Comparison of ENCODE assay signal across 12 cellular contexts in the genomic region with DNA sequence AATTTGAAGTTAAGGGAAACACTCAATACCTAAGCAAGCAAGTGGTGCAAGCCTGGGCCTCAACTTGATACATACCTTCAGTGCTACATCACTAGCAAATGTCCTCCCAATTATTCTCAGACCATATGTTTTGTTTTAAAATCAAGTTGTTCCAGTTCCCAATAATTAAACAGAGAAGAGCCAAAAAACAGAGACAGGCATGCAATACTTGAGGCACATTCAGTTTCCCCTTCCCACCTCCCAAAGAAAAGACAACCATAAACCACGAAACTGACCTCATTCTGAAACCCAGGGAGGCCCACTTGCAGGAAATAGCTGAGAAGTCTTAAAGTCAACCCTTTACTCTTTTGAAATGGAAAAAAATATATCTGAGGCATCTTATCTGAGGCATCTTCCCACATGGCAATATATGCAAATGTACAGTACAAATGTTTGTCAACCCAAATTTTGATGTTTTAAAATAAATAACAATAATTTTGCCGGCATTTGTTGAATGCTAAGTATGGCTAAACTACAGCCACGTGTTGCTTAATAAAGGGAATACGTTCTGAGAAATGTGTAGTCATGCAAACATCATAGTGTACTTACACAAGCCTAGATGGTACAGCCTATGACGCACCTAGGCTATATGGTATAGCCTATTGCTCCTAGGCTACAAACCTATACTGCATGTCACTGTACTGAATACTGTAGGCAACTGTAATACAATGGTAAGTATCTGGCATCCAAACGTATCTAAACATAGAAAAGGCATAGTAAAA.
DNase-seq lines count a peak whose midpoint lies in the region; ATAC-seq and TF ChIP-seq lines count a peak whose summit lies in the region.
"Had no signal": no experiment of that assay in that cellular context is flagged by ENCODE, and none has a peak within 500 bp of the region (broad histone marks: within the 10 kb centered on the region; RNA-seq: fewer than 3 reads in every experiment).

No MANE protein-coding gene starts in this region.

- peak in 1 of 2 experiments; percentile 58; a peak in 1 of 4 replicates for TF ChIP-seq EP300 in SK-N-SH (IDR thresholded peaks at IDR 0.05; ENCODE audit: borderline replicate concordance in 1 of 2, low read depth in 1 of 2, low read length in 1 of 2)

- H3K4me3 ChIP-seq in SK-N-SH (ENCODE audit: low read depth in 2 of 2, low read length in 1 of 2) (no peak overlapping the region), cardiac fibroblast (replicated peaks in 1 of 2; ENCODE audit: low read depth in 2 of 2, low read length in 2 of 2) (no peak overlapping the region)

- H3K27me3 Mint-ChIP-seq in activated CD4-positive, alpha-beta T cell treated with anti-CD3 and anti-CD28 coated beads for 36 hours = no peaks in the 10 kb centered on the region

- peaks cover 5% of the 10 kb centered on the region for H3K36me3 Mint-ChIP-seq in activated CD4-positive, alpha-beta T cell treated with anti-CD3 and anti-CD28 coated beads for 36 hours (ENCODE audit: low read depth)

- no peak for TF ChIP-seq CTCF in SK-N-SH (IDR thresholded peaks at IDR 0.05)
- no peak for TF ChIP-seq CTCF in cardiac fibroblast (IDR thresholded peaks at IDR 0.05; ENCODE audit: low read depth, low read length)

- no peak overlapping the region for H3K9ac ChIP-seq in SK-N-SH

- no peaks in the 10 kb centered on the region for H3K9me3 Mint-ChIP-seq in activated CD4-positive, alpha-beta T cell treated with anti-CD3 and anti-CD28 coated beads for 36 hours (ENCODE audit: low read depth)

- intact Hi-C loops in activated CD4-positive, alpha-beta T cell treated with anti-CD3 and anti-CD28 coated beads for 36 hours (cut with DNase I, micrococcal nuclease) = loop anchor here (1.0 to 2.0 kb wide), 5 partner anchors 28 to 152 kb away; no protein-coding TSS in a partner anchor

- no peaks in the 10 kb centered on the region for H3K9me3 ChIP-seq in SK-N-SH

- peaks cover 0 to 8% of the 10 kb centered on the region in 2 experiments for H3K36me3 ChIP-seq in SK-N-SH (replicated peaks in 1 of 2; ENCODE audit: control insufficient read depth in 1 of 2, insufficient read depth in 2 of 2, low read length in 1 of 2)

- peaks cover 53% of the 10 kb centered on the region for H3K4me1 Mint-ChIP-seq in activated CD4-positive, alpha-beta T cell treated with anti-CD3 and anti-CD28 coated beads for 36 hours

- WGBS in SK-N-SH (ENCODE audit: low lambda C conversion rate) = 81% methylated on average over 6 of the region's 6 CpGs

- CTCF ChIA-PET in activated CD4-positive, alpha-beta T cell treated with anti-CD3 and anti-CD28 coated beads for 36 hours (lab: Charles Lee) = interaction anchor here (0.6 to 2.1 kb wide), 4 partner anchors 129 to 943 kb away, joined by 3 to 5 read pairs (median 4); no protein-coding TSS in a partner anchor
- CTCF ChIA-PET in SK-N-SH (lab: Yijun Ruan, JAX) = interaction anchor here (0.6 kb wide), 1 partner anchor 296 kb away, joined by 3 read pairs; no protein-coding TSS in a partner anchor

- peaks cover 29% of the 10 kb centered on the region for H3F3A ChIP-seq in SK-N-SH (replicated peaks; ENCODE audit: insufficient read depth)

- peak overlapping the region; percentile 75 for H3K27ac Mint-ChIP-seq in activated CD4-positive, alpha-beta T cell treated with anti-CD3 and anti-CD28 coated beads for 36 hours

- H3K9me2 ChIP-seq in SK-N-SH = no peaks in the 10 kb centered on the region

- H3K79me2 ChIP-seq in SK-N-SH (ENCODE audit: insufficient read depth) = peaks cover 88% of the 10 kb centered on the region

- no peaks in the 10 kb centered on the region for H3K27me3 ChIP-seq in SK-N-SH (ENCODE audit: insufficient read depth)

- peak; percentile 88 for ATAC-seq in activated CD4-positive, alpha-beta T cell treated with anti-CD3 and anti-CD28 coated beads for 36 hours
- ATAC-seq in HG02884 (IDR thresholded peaks at IDR 0.05; ENCODE audit: unreplicated experiment) = no peak

- H4K20me1 ChIP-seq in SK-N-SH (ENCODE audit: insufficient read depth) = no peaks in the 10 kb centered on the region

- H3K27ac ChIP-seq in SK-N-SH (ENCODE audit: low read depth in 2 of 2, low read length in 1 of 2) = peak overlapping the region; percentile 81 to 88; a peak in 3 of 4 replicates

- H3K4me3 Mint-ChIP-seq in activated CD4-positive, alpha-beta T cell treated with anti-CD3 and anti-CD28 coated beads for 36 hours = no peak overlapping the region

- peaks cover 10 to 52% of the 10 kb centered on the region in 2 experiments for H3K4me1 ChIP-seq in SK-N-SH (ENCODE audit: control insufficient read depth in 1 of 2, insufficient read depth in 2 of 2, low read depth in 1 of 2, low read length in 1 of 2)

- peak; percentile 65 for DNase-seq in activated CD4-positive, alpha-beta T cell treated with anti-CD3 and anti-CD28 coated beads for 36 hours
- DNase-seq in activated CD4-positive, alpha-beta T cell treated with anti-CD3 and anti-CD28 coated beads for 1 hour = no peak
- no peak for DNase-seq in SK-N-SH
- peak; percentile 79 to 82 for DNase-seq in cardiac fibroblast (ENCODE audit: low read depth in 2 of 2)
- DNase-seq in stimulated activated CD4-positive, alpha-beta T cell treated with anti-CD3 and anti-CD28 coated beads, TNF-alpha, amount 100 ng/mL, for 24 hours (ENCODE audit: low read depth in 3 of 3) = peak in 2 of 3 experiments; percentile 9 to 25
- no peak for DNase-seq in HuH-7 (ENCODE audit: low spot score)
- DNase-seq in effector CD8-positive, alpha-beta T cell (lab: John Stamatoyannopoulos, UW) = no peak
- DNase-seq: ACHN, H7, hippocampal formation, nucleus accumbens had no signal

- no peak overlapping the region for H2AFZ ChIP-seq in SK-N-SH (ENCODE audit: low read depth)

- H3K4me2 ChIP-seq in SK-N-SH = peak overlapping the region; percentile 27; the same call in 1 of the 2 replicates

- POLR2A ChIA-PET in activated CD4-positive, alpha-beta T cell treated with anti-CD3 and anti-CD28 coated beads for 36 hours (lab: Charles Lee) = no interaction called here
- POLR2A ChIA-PET in SK-N-SH (lab: Yijun Ruan, JAX) = no interaction called here

- TF ChIP-seq RAD21 in SK-N-SH (IDR thresholded peaks at IDR 0.05; ENCODE audit: low read length) = no peak

TF ChIP-seq in SK-N-SH, 30 proteins besides CTCF, POLR2A, EP300 and RAD21 (continues in another document):
- TF ChIP-seq NFIC (IDR thresholded peaks at IDR 0.05; ENCODE audit: borderline replicate concordance) (no peak), FOXM1 (IDR thresholded peaks at IDR 0.05; ENCODE audit: low read depth) (no peak), NRF1 (IDR thresholded peaks at IDR 0.05; ENCODE audit: low read depth, low read length) (no peak), FOXJ3 (CRISPR knock-in tag; IDR thresholded peaks at IDR 0.05) (no peak), FOSL2 (IDR thresholded peaks at IDR 0.05; ENCODE audit: borderline replicate concordance, low read depth) (0 out of 2 replicates have a peak, but pooled peaks have one; percentile 26), USF1 (IDR thresholded peaks at IDR 0.05; ENCODE audit: borderline replicate concordance, low read depth) (no peak), IRF3 (IDR thresholded peaks at IDR 0.05; ENCODE audit: low read depth, low read length) (no peak), POLR2AphosphoS5 (IDR thresholded peaks at IDR 0.05; ENCODE audit: low read depth, low read length) (no peak), CHD2 (IDR thresholded peaks at IDR 0.05; ENCODE audit: low read length, partially characterized antibody) (no peak), MEF2A (IDR thresholded peaks at IDR 0.05; ENCODE audit: borderline replicate concordance, low read depth) (no peak), RCOR1 (IDR thresholded peaks at IDR 0.05; ENCODE audit: low read length) (no peak), TEAD4 (IDR thresholded peaks at IDR 0.05; ENCODE audit: borderline replicate concordance, insufficient read depth) (no peak)
- TF ChIP-seq, protein P1, sequence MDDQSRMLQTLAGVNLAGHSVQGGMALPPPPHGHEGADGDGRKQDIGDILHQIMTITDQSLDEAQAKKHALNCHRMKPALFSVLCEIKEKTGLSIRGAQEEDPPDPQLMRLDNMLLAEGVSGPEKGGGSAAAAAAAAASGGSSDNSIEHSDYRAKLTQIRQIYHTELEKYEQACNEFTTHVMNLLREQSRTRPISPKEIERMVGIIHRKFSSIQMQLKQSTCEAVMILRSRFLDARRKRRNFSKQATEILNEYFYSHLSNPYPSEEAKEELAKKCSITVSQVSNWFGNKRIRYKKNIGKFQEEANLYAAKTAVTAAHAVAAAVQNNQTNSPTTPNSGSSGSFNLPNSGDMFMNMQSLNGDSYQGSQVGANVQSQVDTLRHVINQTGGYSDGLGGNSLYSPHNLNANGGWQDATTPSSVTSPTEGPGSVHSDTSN (IDR thresholded peaks at IDR 0.05) = 0 out of 2 replicates have a peak, but pooled peaks have one; percentile 30

Comparison
In these comparisons a context has a peak if more than half of its experiments do, and no peak if none do; other contexts are left out.
1. DNase-seq: peak in activated CD4-positive, alpha-beta T cell treated with anti-CD3 and anti-CD28 coated beads for 36 hours (single experiment), cardiac fibroblast (2 of 2) and stimulated activated CD4-positive, alpha-beta T cell treated with anti-CD3 and anti-CD28 coated beads, TNF-alpha, amount 100 ng/mL, for 24 hours (2 of 3); none in activated CD4-positive, alpha-beta T cell treated with anti-CD3 and anti-CD28 coated beads for 1 hour (single experiment), SK-N-SH (single experiment), HuH-7 (single experiment) and effector CD8-positive, alpha-beta T cell (single experiment).